Comparison of ENCODE assay signal across 8 cellular contexts in genomic region chr12:133129368-133130037, GRCh38. TPM values are rescaled to one million over a fixed set of nuclear protein-coding genes. Genes with fewer than 3 reads are reported as not detected.
DNase-seq lines count a peak whose midpoint lies in the region; ATAC-seq and TF ChIP-seq lines count a peak whose summit lies in the region.

No MANE protein-coding gene starts in this region.

- peaks cover 0 to 70% (median 0%) of the 10 kb centered on the region in 3 donors for H3K9me3 ChIP-seq in gastroesophageal sphincter
- H3K9me3 ChIP-seq in psoas muscle: peaks cover 74% of the 10 kb centered on the region

- H3K4me1 ChIP-seq in gastroesophageal sphincter (peaks cover 0 to 13% (median 0%) of the 10 kb centered on the region in 3 donors), psoas muscle (peaks cover 7% of the 10 kb centered on the region)

- H3K4me1 Mint-ChIP-seq in activated CD4-positive, alpha-beta T cell treated with anti-CD3 and anti-CD28 coated beads, Interleukin-2, amount 10 ng/mL, durations not matched to agents 7 days and 5 days: peaks cover 22% of the 10 kb centered on the region

- no peak for TF ChIP-seq CTCF in gastroesophageal sphincter (IDR thresholded peaks at IDR 0.05)
- no peak for TF ChIP-seq CTCF in psoas muscle (IDR thresholded peaks at IDR 0.05)

- TF ChIP-seq EP300 in gastroesophageal sphincter (IDR thresholded peaks at IDR 0.05): no peak

- ATAC-seq in HG03378 (IDR thresholded peaks at IDR 0.05; ENCODE audit: unreplicated experiment) (peak; percentile 8), gastroesophageal sphincter (peak; percentile 1), psoas muscle (peak; percentile 6 to 21 (median 8)), GM21423 (IDR thresholded peaks at IDR 0.05; ENCODE audit: unreplicated experiment) (no peak)

- POLR2A ChIA-PET in activated CD4-positive, alpha-beta T cell treated with anti-CD3 and anti-CD28 coated beads, Interleukin-2, amount 10 ng/mL, durations not matched to agents 7 days and 5 days (lab: Charles Lee): interaction anchor here (0.8 kb wide), 1 partner anchor 49 kb away, joined by 5 read pairs; no protein-coding TSS in a partner anchor

- CTCF ChIA-PET in activated CD4-positive, alpha-beta T cell treated with anti-CD3 and anti-CD28 coated beads, Interleukin-2, amount 10 ng/mL, durations not matched to agents 7 days and 5 days (lab: Charles Lee): interaction anchor here (0.6 to 1.6 kb wide), 4 partner anchors 50 to 225 kb away, joined by 3 to 4 read pairs (median 3); no protein-coding TSS in a partner anchor

- H3K27ac ChIP-seq in gastroesophageal sphincter: peak overlapping the region; percentile 85 to 99 (median 98)
- peak overlapping the region; percentile 94 for H3K27ac ChIP-seq in psoas muscle

- DNase-seq in DMS114 treated with DMSO at 0.1 percent for 48 hours (lab: John Stamatoyannopoulos, UW; ENCODE audit: unreplicated experiment) (peak; percentile 38), psoas muscle (no peak), mucosa of gallbladder (ENCODE audit: low spot score) (no peak), epidermal melanocyte (ENCODE audit: insufficient read length, low spot score) (no peak)
- DNase-seq in activated CD4-positive, alpha-beta T cell treated with anti-CD3 and anti-CD28 coated beads, Interleukin-2, amount 10 ng/mL, durations not matched to agents 7 days and 5 days: no peak

- H3K36me3 Mint-ChIP-seq in activated CD4-positive, alpha-beta T cell treated with anti-CD3 and anti-CD28 coated beads, Interleukin-2, amount 10 ng/mL, durations not matched to agents 7 days and 5 days (ENCODE audit: low read depth): peaks cover 63% of the 10 kb centered on the region

- H3K27me3 ChIP-seq in gastroesophageal sphincter (no peaks in the 10 kb centered on the region), psoas muscle (ENCODE audit: insufficient read depth in 3 of 3, low read length in 2 of 3) (no peaks in the 10 kb centered on the region)

- intact Hi-C loops in psoas muscle (cut with DNase I): loop anchor here (2.0 to 5.0 kb wide), 6 partner anchors 47 to 362 kb away; partner anchors contain the start of genes ZNF140 (in 2 of the 2), ZNF26 (in 2 of the 2) and ZNF605 (in 1 of the 2)

- no peaks in the 10 kb centered on the region for H3K27me3 Mint-ChIP-seq in activated CD4-positive, alpha-beta T cell treated with anti-CD3 and anti-CD28 coated beads, Interleukin-2, amount 10 ng/mL, durations not matched to agents 7 days and 5 days

- WGBS in gastroesophageal sphincter (ENCODE audit: low coverage in 1 of 2), 2 donors: 19 to 29% methylated on average over 3 to 12 of the region's 26 CpGs
- 15 to 29% (median 24%) methylated on average over 20 to 26 of the region's 26 CpGs for WGBS in psoas muscle, 3 donors

- H3K27ac Mint-ChIP-seq in activated CD4-positive, alpha-beta T cell treated with anti-CD3 and anti-CD28 coated beads, Interleukin-2, amount 10 ng/mL, durations not matched to agents 7 days and 5 days: peak overlapping the region; percentile 99

- H3K9me3 Mint-ChIP-seq in activated CD4-positive, alpha-beta T cell treated with anti-CD3 and anti-CD28 coated beads, Interleukin-2, amount 10 ng/mL, durations not matched to agents 7 days and 5 days: peaks cover 34% of the 10 kb centered on the region

- H3K36me3 ChIP-seq in gastroesophageal sphincter: peaks cover 0 to 67% of the 10 kb centered on the region in 2 donors
- peaks cover 14 to 38% of the 10 kb centered on the region in 2 donors for H3K36me3 ChIP-seq in psoas muscle (ENCODE audit: insufficient read depth in 1 of 2, low read depth in 1 of 2)

- H3K4me3 ChIP-seq in gastroesophageal sphincter (peak overlapping the region; percentile 70 to 88), psoas muscle (peak overlapping the region; percentile 75)

- H3K4me3 Mint-ChIP-seq in activated CD4-positive, alpha-beta T cell treated with anti-CD3 and anti-CD28 coated beads, Interleukin-2, amount 10 ng/mL, durations not matched to agents 7 days and 5 days: peak overlapping the region; percentile 88

- no peak for TF ChIP-seq POLR2A in gastroesophageal sphincter (IDR thresholded peaks at IDR 0.05)

RNA-seq across cellular contexts. Expression of gene ZNF891, which starts 0.6 kb away (rescaled TPM):
- 1 to 10 TPM; 2.7 to 3.1 TPM for total RNA-seq in activated CD4-positive, alpha-beta T cell treated with anti-CD3 and anti-CD28 coated beads, Interleukin-2, amount 10 ng/mL, durations not matched to agents 7 days and 5 days
- 1 to 10 TPM; 2.5 to 5.1 (median 2.9) TPM for total RNA-seq in gastroesophageal sphincter
- total RNA-seq in psoas muscle: 1 to 10 TPM in 1 of 4 donors, under 1 TPM in 3; 0.69 to 1.1 (median 0.93) TPM
- polyA plus RNA-seq in psoas muscle: 1 to 10 TPM in 1 of 3 donors, under 1 TPM in 2; 0.24 to 1.1 (median 0.31) TPM
- 2.6 TPM for total RNA-seq in mucosa of gallbladder

RNA-seq across cellular contexts. Expression of gene ZNF10, which starts 0.9 kb away (rescaled TPM):
- total RNA-seq in activated CD4-positive, alpha-beta T cell treated with anti-CD3 and anti-CD28 coated beads, Interleukin-2, amount 10 ng/mL, durations not matched to agents 7 days and 5 days: 1 to 10 TPM; 6.0 to 6.3 TPM
- 10 to 100 TPM in 2 of 4 donors, 1 to 10 TPM in 2; 1.8 to 20.9 (median 11.1) TPM for total RNA-seq in gastroesophageal sphincter
- total RNA-seq in psoas muscle: 1 to 10 TPM; 2.5 to 5.3 (median 3.3) TPM
- 1 to 10 TPM; 2.1 to 9.3 (median 3.0) TPM for polyA plus RNA-seq in psoas muscle
- 12.3 TPM for total RNA-seq in mucosa of gallbladder

RNA-seq across cellular contexts. Expression of gene ZNF140, which starts 48.8 kb away (rescaled TPM):
- total RNA-seq in activated CD4-positive, alpha-beta T cell treated with anti-CD3 and anti-CD28 coated beads, Interleukin-2, amount 10 ng/mL, durations not matched to agents 7 days and 5 days: 10 to 100 TPM; 14.6 to 16.2 TPM
- total RNA-seq in gastroesophageal sphincter: 10 to 100 TPM in 3 of 4 donors, 1 to 10 TPM in 1; 9.7 to 29.7 (median 13.7) TPM
- total RNA-seq in psoas muscle: 1 to 10 TPM; 3.9 to 9.8 (median 7.5) TPM
- 10 to 100 TPM in 1 of 3 donors, 1 to 10 TPM in 2; 5.3 to 25.7 (median 6.6) TPM for polyA plus RNA-seq in psoas muscle
- total RNA-seq in mucosa of gallbladder: 17.5 TPM

RNA-seq across cellular contexts. Expression of gene ZNF268, which starts 51.8 kb away (rescaled TPM):
- 10 to 100 TPM; 22.1 to 23.4 TPM for total RNA-seq in activated CD4-positive, alpha-beta T cell treated with anti-CD3 and anti-CD28 coated beads, Interleukin-2, amount 10 ng/mL, durations not matched to agents 7 days and 5 days
- 10 to 100 TPM; 15.5 to 36.9 (median 19.0) TPM for total RNA-seq in gastroesophageal sphincter
- 1 to 10 TPM; 3.5 to 6.4 (median 6.0) TPM for total RNA-seq in psoas muscle
- polyA plus RNA-seq in psoas muscle: 1 to 10 TPM; 1.1 to 6.4 (median 2.0) TPM
- total RNA-seq in mucosa of gallbladder: 21.5 TPM
